ENCODE assay signal across 30 cellular contexts in the genomic region with DNA sequence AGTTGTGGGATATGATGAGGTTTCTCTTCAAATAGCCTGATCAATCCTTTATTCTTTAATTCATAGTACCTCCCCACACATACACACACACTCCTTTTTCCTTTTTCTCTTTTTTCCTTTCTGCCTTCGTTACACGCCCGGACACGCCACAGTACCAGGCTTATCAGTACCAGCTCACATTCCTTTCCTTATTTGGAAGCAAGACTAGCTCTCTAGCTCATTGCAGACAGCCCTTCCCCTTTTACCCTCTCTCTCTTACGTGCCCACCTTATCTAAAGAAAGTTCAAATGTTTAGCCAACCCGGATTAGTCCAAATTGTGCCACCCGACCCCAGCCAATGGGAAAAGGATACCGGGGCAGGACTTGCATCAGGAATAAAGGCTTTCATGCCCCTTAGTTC.
DNase-seq lines count a peak whose midpoint lies in the region; ATAC-seq and TF ChIP-seq lines count a peak whose summit lies in the region.
"Had no signal": no experiment of that assay in that cellular context is flagged by ENCODE, and none has a peak within 500 bp of the region (broad histone marks: within the 10 kb centered on the region; RNA-seq: fewer than 3 reads in every experiment).

No MANE protein-coding gene starts in this region.

- H3K36me3 Mint-ChIP-seq in WTC11 (no peaks in the 10 kb centered on the region), mesothelial cell of epicardium (no peaks in the 10 kb centered on the region)
- H3K36me3 Mint-ChIP-seq in CD8-positive, alpha-beta T cell, result no peaks in the 10 kb centered on the region
- H3K36me3 Mint-ChIP-seq: CD8-positive, alpha-beta memory T cell; T-cell had no signal

- no peaks in the 10 kb centered on the region for H3K9me3 ChIP-seq in cardiac muscle cell (ENCODE audit: low read depth)
- no peaks in the 10 kb centered on the region for H3K9me3 ChIP-seq in left ventricle myocardium inferior (replicated peaks)
- H3K9me3 ChIP-seq in CD8-positive, alpha-beta T cell (ENCODE audit: low read length), result no peaks in the 10 kb centered on the region
- H3K9me3 ChIP-seq in tibial nerve, result no peaks in the 10 kb centered on the region
- H3K9me3 ChIP-seq: adrenal gland, esophagus muscularis mucosa, heart right ventricle, Peyer's patch, tibial artery had no signal

- H3K4me3 Mint-ChIP-seq in WTC11 (no peak overlapping the region), mesothelial cell of epicardium (no peak overlapping the region)
- H3K4me3 Mint-ChIP-seq in CD8-positive, alpha-beta T cell, result no peak overlapping the region
- H3K4me3 Mint-ChIP-seq: activated naive CD4-positive, alpha-beta T cell treated with anti-CD3 and anti-CD28 coated beads for 36 hours; B cell; CD8-positive, alpha-beta memory T cell; effector memory CD8-positive, alpha-beta T cell; memory B cell; stimulated activated naive CD8-positive, alpha-beta T cell treated with anti-CD3 and anti-CD28 coated beads, Interleukin-15, amount 100 ng/mL, for 72 hours; T-cell had no signal

- DNase-seq in cardiac muscle cell (ENCODE audit: low read depth in 1 of 2, low spot score in 1 of 2), result peak in 1 of 2 donors; percentile 4
- DNase-seq in left ventricle myocardium inferior, result no peak
- no peak for DNase-seq in WTC11 (ENCODE audit: low spot score)
- no peak for DNase-seq in mesothelial cell of epicardium (ENCODE audit: low spot score in 2 of 2, unreplicated experiment in 2 of 2)
- DNase-seq in NCI-H748 (lab: John Stamatoyannopoulos, UW; ENCODE audit: unreplicated experiment), result no peak
- no peak for DNase-seq in CD8-positive, alpha-beta T cell
- DNase-seq in tibial nerve (ENCODE audit: low spot score in 2 of 2), result no peak
- DNase-seq: activated CD4-positive, alpha-beta T cell treated with anti-CD3 and anti-CD28 coated beads, Interleukin-2, amount 50 U/mL, for 4 hours; activated CD4-positive, CD25-positive, alpha-beta regulatory T cell; activated naive CD4-positive, alpha-beta T cell treated with anti-CD3 and anti-CD28 coated beads for 36 hours; adrenal gland; brain microvascular endothelial cell; CD8-positive, alpha-beta memory T cell; DMS79; effector memory CD8-positive, alpha-beta T cell; heart right ventricle; Kasumi-1; left colon; Peyer's patch; SHP77 treated with DMSO at 0.1 percent for 48 hours; stimulated activated CD8-positive, alpha-beta memory T cell treated with anti-CD3 and anti-CD28 coated beads, Interleukin-4, amount 100 ng/mL, for 48 hours; stimulated activated naive CD8-positive, alpha-beta T cell treated with anti-CD3 and anti-CD28 coated beads, Interleukin-15, amount 100 ng/mL, for 72 hours; T-cell; tibial artery had no signal

- 52 to 71% methylated on average over 8 of the region's 8 CpGs for WGBS in tibial nerve, 2 donors

- intact Hi-C loops in left ventricle myocardium inferior (cut with micrococcal nuclease), result no loop called here
- intact Hi-C loops in CD8-positive, alpha-beta T cell (cut with DNase I, micrococcal nuclease), result no loop called here

- ATAC-seq in WTC11, result no peak
- no peak for ATAC-seq in HG02588 (IDR thresholded peaks at IDR 0.05; ENCODE audit: unreplicated experiment)
- no peak for ATAC-seq in CD8-positive, alpha-beta T cell
- ATAC-seq: effector memory CD8-positive, alpha-beta T cell; foreskin keratinocyte; heart right ventricle; HepG2; left colon; stimulated activated naive CD8-positive, alpha-beta T cell treated with anti-CD3 and anti-CD28 coated beads, Interleukin-15, amount 100 ng/mL, for 72 hours; T-cell had no signal

- TF ChIP-seq CTCF in cardiac muscle cell (IDR thresholded peaks at IDR 0.05; ENCODE audit: low read depth, low read length), result no peak
- TF ChIP-seq CTCF in left ventricle myocardium inferior (IDR thresholded peaks at IDR 0.05; ENCODE audit: borderline replicate concordance), result no peak
- TF ChIP-seq CTCF in WTC11 (IDR thresholded peaks at IDR 0.05), result no peak
- no peak for TF ChIP-seq CTCF in mesothelial cell of epicardium (IDR thresholded peaks at IDR 0.05; ENCODE audit: unreplicated experiment)
- no peak for TF ChIP-seq CTCF in CD8-positive, alpha-beta T cell (IDR thresholded peaks at IDR 0.05)
- TF ChIP-seq CTCF in tibial nerve (IDR thresholded peaks at IDR 0.05), result no peak

- H3K27me3 Mint-ChIP-seq in WTC11 (ENCODE audit: low read depth) (no peaks in the 10 kb centered on the region), mesothelial cell of epicardium (ENCODE audit: low read depth) (no peaks in the 10 kb centered on the region)
- H3K27me3 Mint-ChIP-seq in CD8-positive, alpha-beta T cell (ENCODE audit: low read depth), result no peaks in the 10 kb centered on the region
- H3K27me3 Mint-ChIP-seq: B cell; CD8-positive, alpha-beta memory T cell; effector memory CD8-positive, alpha-beta T cell; stimulated activated naive CD8-positive, alpha-beta T cell treated with anti-CD3 and anti-CD28 coated beads, Interleukin-15, amount 100 ng/mL, for 72 hours; T-cell had no signal

- H3K4me1 ChIP-seq in cardiac muscle cell (ENCODE audit: low read depth) (no peaks in the 10 kb centered on the region), left ventricle myocardium inferior (no peaks in the 10 kb centered on the region), tibial nerve (no peaks in the 10 kb centered on the region)
- H3K4me1 ChIP-seq in CD8-positive, alpha-beta T cell (ENCODE audit: insufficient read depth, low read length), result no peaks in the 10 kb centered on the region
- H3K4me1 ChIP-seq: adrenal gland, esophagus muscularis mucosa, foreskin keratinocyte, heart right ventricle, Peyer's patch, tibial artery had no signal

- peaks cover 13% of the 10 kb centered on the region for H3K4me1 Mint-ChIP-seq in WTC11
- H3K4me1 Mint-ChIP-seq in mesothelial cell of epicardium, result peaks cover 6% of the 10 kb centered on the region
- H3K4me1 Mint-ChIP-seq in CD8-positive, alpha-beta T cell (ENCODE audit: low read depth), result no peaks in the 10 kb centered on the region

- H3K27ac Mint-ChIP-seq in WTC11 (peak overlapping the region; percentile 64; the same call in 1 of the 2 replicates), mesothelial cell of epicardium (peak overlapping the region; percentile 45)
- H3K27ac Mint-ChIP-seq in CD8-positive, alpha-beta T cell, result no peak overlapping the region
- H3K27ac Mint-ChIP-seq: activated naive CD4-positive, alpha-beta T cell treated with anti-CD3 and anti-CD28 coated beads for 36 hours; B cell; CD8-positive, alpha-beta memory T cell; effector memory CD8-positive, alpha-beta T cell; memory B cell; stimulated activated naive CD8-positive, alpha-beta T cell treated with anti-CD3 and anti-CD28 coated beads, Interleukin-15, amount 100 ng/mL, for 72 hours; T-cell had no signal

- H3K27ac ChIP-seq in cardiac muscle cell (peak overlapping the region; percentile 81), left ventricle myocardium inferior (replicated peaks) (no peak overlapping the region), tibial nerve (no peak overlapping the region)
- H3K27ac ChIP-seq in CD8-positive, alpha-beta T cell (ENCODE audit: low read depth, low read length), result no peak overlapping the region
- H3K27ac ChIP-seq: adrenal gland, brain microvascular endothelial cell, esophagus muscularis mucosa, foreskin keratinocyte, heart right ventricle, Peyer's patch, tibial artery had no signal

- POLR2A ChIA-PET in WTC11 (lab: Charles Lee), result no interaction called here
- POLR2A ChIA-PET in CD8-positive, alpha-beta T cell (lab: Charles Lee), result no interaction called here

- H3K36me3 ChIP-seq in cardiac muscle cell (no peaks in the 10 kb centered on the region), left ventricle myocardium inferior (no peaks in the 10 kb centered on the region), tibial nerve (no peaks in the 10 kb centered on the region)
- no peaks in the 10 kb centered on the region for H3K36me3 ChIP-seq in CD8-positive, alpha-beta T cell (ENCODE audit: insufficient read depth, low read length)
- H3K36me3 ChIP-seq: adrenal gland, brain microvascular endothelial cell, esophagus muscularis mucosa, heart right ventricle, Peyer's patch, tibial artery had no signal

- H3K27me3 ChIP-seq in cardiac muscle cell (no peaks in the 10 kb centered on the region), left ventricle myocardium inferior (ENCODE audit: low read depth) (no peaks in the 10 kb centered on the region), tibial nerve (no peaks in the 10 kb centered on the region)
- H3K27me3 ChIP-seq in CD8-positive, alpha-beta T cell (ENCODE audit: insufficient read depth, low read length), result no peaks in the 10 kb centered on the region
- H3K27me3 ChIP-seq: adrenal gland, brain microvascular endothelial cell, esophagus muscularis mucosa, foreskin keratinocyte, heart right ventricle, Peyer's patch, tibial artery had no signal

- TF ChIP-seq EP300 in tibial nerve (IDR thresholded peaks at IDR 0.05), result no peak

- TF ChIP-seq POLR2A in tibial nerve (IDR thresholded peaks at IDR 0.05), result no peak

- H3K4me3 ChIP-seq in cardiac muscle cell (no peak overlapping the region), left ventricle myocardium inferior (no peak overlapping the region), tibial nerve (no peak overlapping the region)
- no peak overlapping the region for H3K4me3 ChIP-seq in CD8-positive, alpha-beta T cell (ENCODE audit: low read depth, low read length)
- H3K4me3 ChIP-seq: adrenal gland, esophagus muscularis mucosa, heart right ventricle, Peyer's patch, tibial artery had no signal

- H3K9me3 Mint-ChIP-seq in WTC11 (no peaks in the 10 kb centered on the region), mesothelial cell of epicardium (peaks cover 14% of the 10 kb centered on the region)
- no peaks in the 10 kb centered on the region for H3K9me3 Mint-ChIP-seq in CD8-positive, alpha-beta T cell
- H3K9me3 Mint-ChIP-seq: activated naive CD4-positive, alpha-beta T cell treated with anti-CD3 and anti-CD28 coated beads for 36 hours had no signal

- CTCF ChIA-PET in WTC11 (lab: Charles Lee), result no interaction called here
- CTCF ChIA-PET in CD8-positive, alpha-beta T cell (lab: Charles Lee), result no interaction called here

TF ChIP-seq in WTC11, 78 proteins besides CTCF, POLR2A, EP300 and RAD21 (continues in another document):
- TF ChIP-seq RORB (CRISPR knock-in tag; IDR thresholded peaks at IDR 0.05) (no peak), TCF7 (CRISPR knock-in tag; IDR thresholded peaks at IDR 0.05; ENCODE audit: low read depth) (no peak), ELF4 (CRISPR knock-in tag; IDR thresholded peaks at IDR 0.05; ENCODE audit: low read depth) (no peak)
- TF ChIP-seq, protein P1, sequence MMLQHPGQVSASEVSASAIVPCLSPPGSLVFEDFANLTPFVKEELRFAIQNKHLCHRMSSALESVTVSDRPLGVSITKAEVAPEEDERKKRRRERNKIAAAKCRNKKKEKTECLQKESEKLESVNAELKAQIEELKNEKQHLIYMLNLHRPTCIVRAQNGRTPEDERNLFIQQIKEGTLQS (CRISPR knock-in tag; conservative IDR thresholded peaks at IDR 0.05), result no peak
